In the genomic region with DNA sequence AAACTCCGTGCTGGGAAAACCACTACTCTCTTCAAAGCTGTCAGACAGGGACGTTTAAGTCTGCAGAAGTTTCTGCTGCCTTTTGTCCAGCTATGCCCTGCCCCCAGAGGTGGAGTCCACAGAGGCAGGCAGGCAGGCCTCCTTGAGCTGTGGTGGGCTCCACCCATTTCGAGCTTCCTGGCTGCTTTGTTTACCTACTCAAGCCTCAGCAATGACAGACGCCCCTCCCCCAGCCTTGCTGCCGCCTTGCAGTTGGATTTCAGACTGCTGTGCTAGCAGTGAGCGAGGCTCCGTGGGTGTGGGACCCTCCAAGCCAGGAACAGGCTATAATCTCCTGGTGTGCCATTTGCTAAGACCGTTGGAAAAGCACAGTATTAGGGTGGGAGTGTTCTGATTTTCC, we compare ENCODE assay signal across 11 cellular contexts. TPM values are rescaled to one million over a fixed set of nuclear protein-coding genes. Genes with fewer than 3 reads are reported as not detected.
"Had no signal": no experiment of that assay in that cellular context is flagged by ENCODE, and none has a peak within 500 bp of the region (broad histone marks: within the 10 kb centered on the region; RNA-seq: fewer than 3 reads in every experiment).

No MANE protein-coding gene starts in this region.

RNA-seq across cellular contexts. Expression of gene TMEM247, which starts 1.9 kb away (rescaled TPM):
- total RNA-seq: astrocyte; left colon; lung microvascular endothelial cell; mononuclear cell; natural killer cell treated with Interleukin-12 subunit alpha and Interleukin-12 subunit beta and Interleukin-15 and Interleukin-18, amount 100 ng/mL, for 72 hours; occipital lobe; progenitor cell of endocrine pancreas; right cardiac atrium; transverse colon had no signal
- polyA plus RNA-seq: right cardiac atrium, SK-N-SH, small intestine had no signal
